ENCODE assay signal across 9 cellular contexts in the genomic region with DNA sequence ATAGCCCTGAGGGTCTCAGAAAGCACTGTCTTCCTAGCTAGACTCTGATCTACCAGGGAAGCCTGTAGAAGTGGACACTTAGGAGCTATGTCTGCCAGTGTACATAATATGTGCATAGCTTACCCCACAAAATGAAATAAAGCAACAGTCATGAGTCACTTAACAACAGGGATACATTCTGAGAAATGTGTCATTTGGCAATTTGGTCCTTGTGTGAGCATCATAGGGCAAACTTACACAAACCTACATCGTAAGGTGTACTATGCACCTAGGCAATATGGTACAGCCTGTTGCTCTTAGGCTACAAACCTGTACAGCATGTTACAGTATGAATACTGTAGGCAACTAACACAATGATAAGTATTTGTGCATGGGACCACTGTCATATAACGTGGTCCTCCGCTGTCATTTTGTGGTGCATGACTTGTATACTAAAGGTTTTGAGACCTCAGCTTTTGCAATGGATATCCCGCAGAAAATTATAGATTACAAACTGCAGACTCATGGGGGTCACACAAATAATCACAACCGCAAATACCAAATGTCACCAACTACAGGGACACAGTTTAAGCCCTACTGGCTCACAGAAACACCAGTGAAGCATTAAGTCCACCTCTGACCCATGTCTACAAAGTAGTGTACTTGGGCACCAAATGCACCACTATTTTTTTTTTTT. TPM values are rescaled to one million over a fixed set of nuclear protein-coding genes. Genes with fewer than 3 reads are reported as not detected.
DNase-seq lines count a peak whose midpoint lies in the region; ATAC-seq and TF ChIP-seq lines count a peak whose summit lies in the region.
"Had no signal": no experiment of that assay in that cellular context is flagged by ENCODE, and none has a peak within 500 bp of the region (broad histone marks: within the 10 kb centered on the region; RNA-seq: fewer than 3 reads in every experiment).

No MANE protein-coding gene starts in this region.

- CTCF ChIA-PET in activated naive CD4-positive, alpha-beta T cell treated with anti-CD3 and anti-CD28 coated beads for 36 hours (lab: Charles Lee): interaction anchor here (0.9 kb wide), 1 partner anchor 11 kb away, joined by 3 read pairs; no protein-coding TSS in a partner anchor

- peaks cover 5% of the 10 kb centered on the region for H3K36me3 Mint-ChIP-seq in activated naive CD4-positive, alpha-beta T cell treated with anti-CD3 and anti-CD28 coated beads for 36 hours (ENCODE audit: low read depth)
- peaks cover 2% of the 10 kb centered on the region for H3K36me3 Mint-ChIP-seq in activated naive CD8-positive, alpha-beta T cell treated with anti-CD3 and anti-CD28 coated beads, Interleukin-2, amount 50 U/mL, for 24 hours (ENCODE audit: low read depth)

- H3K4me1 ChIP-seq in transverse colon: peaks cover 13 to 31% (median 23%) of the 10 kb centered on the region in 4 donors

- no peaks in the 10 kb centered on the region for H3K9me3 ChIP-seq in transverse colon
- H3K9me3 ChIP-seq: neutrophil had no signal

- no peak for TF ChIP-seq CTCF in transverse colon (IDR thresholded peaks at IDR 0.05)

- no peaks in the 10 kb centered on the region for H3K27me3 Mint-ChIP-seq in activated naive CD4-positive, alpha-beta T cell treated with anti-CD3 and anti-CD28 coated beads for 36 hours (ENCODE audit: low read depth)
- no peaks in the 10 kb centered on the region for H3K27me3 Mint-ChIP-seq in activated naive CD8-positive, alpha-beta T cell treated with anti-CD3 and anti-CD28 coated beads, Interleukin-2, amount 50 U/mL, for 24 hours

- peak overlapping the region; percentile 89 to 95 (median 93) for H3K27ac ChIP-seq in transverse colon
- H3K27ac ChIP-seq: neutrophil had no signal

- H3K9me3 Mint-ChIP-seq in activated naive CD4-positive, alpha-beta T cell treated with anti-CD3 and anti-CD28 coated beads for 36 hours: no peaks in the 10 kb centered on the region
- H3K9me3 Mint-ChIP-seq in activated naive CD8-positive, alpha-beta T cell treated with anti-CD3 and anti-CD28 coated beads, Interleukin-2, amount 50 U/mL, for 24 hours: no peaks in the 10 kb centered on the region

- H3K27ac Mint-ChIP-seq in activated naive CD4-positive, alpha-beta T cell treated with anti-CD3 and anti-CD28 coated beads for 36 hours: no peak overlapping the region
- no peak overlapping the region for H3K27ac Mint-ChIP-seq in activated naive CD8-positive, alpha-beta T cell treated with anti-CD3 and anti-CD28 coated beads, Interleukin-2, amount 50 U/mL, for 24 hours

- WGBS in transverse colon (ENCODE audit: low coverage in 1 of 2), 2 donors: 91 to 100% methylated on average over 2 to 5 of the region's 5 CpGs

- TF ChIP-seq POLR2A in transverse colon (IDR thresholded peaks at IDR 0.05): no peak

- peaks cover 35% of the 10 kb centered on the region for H3K4me1 Mint-ChIP-seq in activated naive CD4-positive, alpha-beta T cell treated with anti-CD3 and anti-CD28 coated beads for 36 hours (ENCODE audit: low read depth)
- peaks cover 33% of the 10 kb centered on the region for H3K4me1 Mint-ChIP-seq in activated naive CD8-positive, alpha-beta T cell treated with anti-CD3 and anti-CD28 coated beads, Interleukin-2, amount 50 U/mL, for 24 hours

- intact Hi-C loops in activated naive CD4-positive, alpha-beta T cell treated with anti-CD3 and anti-CD28 coated beads for 36 hours (cut with micrococcal nuclease): no loop called here
- intact Hi-C loops in left colon (cut with DNase I, micrococcal nuclease): no loop called here
- intact Hi-C loops in transverse colon (cut with DNase I; ENCODE audit: low total_unique reads): no loop called here

- H3K27me3 ChIP-seq in transverse colon: no peaks in the 10 kb centered on the region

- ATAC-seq in activated naive CD8-positive, alpha-beta T cell treated with anti-CD3 and anti-CD28 coated beads, Interleukin-2, amount 50 U/mL, for 24 hours: peak; percentile 34
- peak; percentile 20 for ATAC-seq in left colon

- in situ Hi-C loops in transverse colon (cut with MboI; ENCODE audit: low pct_ligation_motif_present in 1 of 4, low pct_unique_long_range_greater_than_20kb in 1 of 4, low sequenced_read_pairs in 3 of 4): no loop called here

- no peak for TF ChIP-seq EP300 in transverse colon (IDR thresholded peaks at IDR 0.05; ENCODE audit: low read depth)

- no peaks in the 10 kb centered on the region for H3K36me3 ChIP-seq in transverse colon
- H3K36me3 ChIP-seq: neutrophil had no signal

- DNase-seq in activated naive CD4-positive, alpha-beta T cell treated with anti-CD3 and anti-CD28 coated beads for 36 hours: no peak
- no peak for DNase-seq in activated naive CD4-positive, alpha-beta T cell treated with anti-CD3 and anti-CD28 coated beads, Interleukin-2, amount 50 U/mL, for 16 hours
- DNase-seq in activated naive CD8-positive, alpha-beta T cell treated with anti-CD3 and anti-CD28 coated beads, Interleukin-2, amount 50 U/mL, for 24 hours: no peak
- DNase-seq in left colon (no peak), transverse colon (no peak), NCI-H2171 treated with DMSO at 0.1 percent for 48 hours (lab: John Stamatoyannopoulos, UW) (no peak), MV-4-11 (lab: John Stamatoyannopoulos, UW) (no peak), HUDEP-2 (lab: John Stamatoyannopoulos, UW; ENCODE audit: unreplicated experiment in 76 of 76) (no peak)

- H3K4me3 ChIP-seq in transverse colon: peak overlapping the region in 1 of 4 donors; percentile 78

- H3K4me3 Mint-ChIP-seq in activated naive CD4-positive, alpha-beta T cell treated with anti-CD3 and anti-CD28 coated beads for 36 hours: peak overlapping the region; percentile 92
- peak overlapping the region; percentile 8 for H3K4me3 Mint-ChIP-seq in activated naive CD8-positive, alpha-beta T cell treated with anti-CD3 and anti-CD28 coated beads, Interleukin-2, amount 50 U/mL, for 24 hours

RNA-seq across cellular contexts. Expression of gene URGCP, which starts 1.7 kb away (rescaled TPM):
- total RNA-seq in activated naive CD4-positive, alpha-beta T cell treated with anti-CD3 and anti-CD28 coated beads for 36 hours: 10 to 100 TPM; 21.5 to 23.9 TPM
- 10 to 100 TPM; 63.3 to 75.7 TPM for total RNA-seq in left colon
- total RNA-seq in transverse colon: 10 to 100 TPM; 54.5 to 84.2 (median 58.2) TPM

RNA-seq across cellular contexts. Expression of gene UBE2D4, which starts 21.6 kb away (rescaled TPM):
- total RNA-seq in activated naive CD4-positive, alpha-beta T cell treated with anti-CD3 and anti-CD28 coated beads for 36 hours: 10 to 100 TPM; 11.4 to 12.8 TPM
- total RNA-seq in left colon (10 to 100 TPM in 1 of 2 donors, 1 to 10 TPM in 1; 9.2 to 13.1 TPM), transverse colon (10 to 100 TPM; 13.3 to 55.7 (median 15.5) TPM)

RNA-seq across cellular contexts. Expression of gene MRPS24, which starts 35.4 kb away (rescaled TPM):
- 100 to 1,000 TPM; 153 TPM for total RNA-seq in activated naive CD4-positive, alpha-beta T cell treated with anti-CD3 and anti-CD28 coated beads for 36 hours
- total RNA-seq in left colon (10 to 100 TPM; 90.9 to 94.7 TPM), transverse colon (100 to 1,000 TPM in 1 of 4 donors, 10 to 100 TPM in 3; 22.8 to 110 (median 73.4) TPM)
